In the genomic region with DNA sequence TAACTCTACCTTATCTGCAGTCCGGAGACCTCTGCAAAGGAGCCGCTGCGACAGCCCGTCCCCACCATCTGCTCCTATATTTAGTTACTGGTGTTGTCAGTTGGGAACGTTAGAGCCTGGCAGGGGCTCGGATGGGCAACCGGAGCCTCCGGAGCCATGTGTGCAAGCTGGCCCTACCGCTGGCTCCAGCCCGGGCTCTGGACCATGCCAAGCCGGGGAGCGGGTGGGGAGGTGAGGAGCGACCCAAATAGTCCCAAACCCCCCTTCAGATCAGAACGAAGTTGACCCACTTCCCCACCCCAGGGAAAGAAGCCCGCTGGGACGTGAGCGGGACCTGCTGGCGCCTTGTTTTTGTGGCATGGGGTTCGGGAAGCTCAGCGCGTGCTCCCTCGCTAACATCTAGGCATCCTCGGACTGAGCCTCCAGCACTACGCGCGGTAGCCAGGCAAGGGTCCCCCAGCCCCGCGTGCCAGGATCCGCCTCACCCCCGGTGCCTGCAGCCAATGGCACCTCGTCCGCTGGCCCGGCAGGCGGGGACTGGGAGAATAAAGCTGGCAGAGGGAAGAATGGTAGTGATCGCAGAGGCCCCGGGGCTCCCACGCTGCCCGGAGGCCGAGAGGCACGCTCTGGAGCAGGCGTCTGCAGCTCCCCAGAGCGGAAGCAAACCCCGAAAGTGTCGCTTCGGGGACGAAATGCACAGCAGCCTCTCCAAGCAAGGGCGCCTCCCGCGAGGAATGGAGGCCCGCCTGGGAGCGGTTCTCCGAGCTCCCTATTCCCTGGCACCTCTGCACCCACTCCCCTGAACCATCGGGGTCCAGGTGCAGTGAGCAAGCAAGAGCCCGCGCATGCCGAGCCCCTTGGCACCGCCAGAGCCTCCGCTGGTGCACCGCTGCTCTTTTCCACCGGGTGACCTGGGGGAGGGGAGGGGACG, we compare ENCODE assay signal across 8 cellular contexts. TPM values are rescaled to one million over a fixed set of nuclear protein-coding genes. Genes with fewer than 3 reads are reported as not detected.
A peak's percentile ranks its signal among the peaks of the same experiment; 100 is the strongest.
DNase-seq lines count a peak whose midpoint lies in the region; ATAC-seq, FAIRE-seq and TF ChIP-seq lines count a peak whose summit lies in the region.

No MANE protein-coding gene starts in this region.

- ATAC-seq in GM19467 (IDR thresholded peaks at IDR 0.05; ENCODE audit: unreplicated experiment), result peak; percentile 39
- ATAC-seq in HG03571 (IDR thresholded peaks at IDR 0.05; ENCODE audit: unreplicated experiment), result peak; percentile 25

- no peak for TF ChIP-seq CTCF in kidney (IDR thresholded peaks at IDR 0.05; ENCODE audit: borderline replicate concordance, extremely low read depth, insufficient read depth)

- H3K36me3 ChIP-seq in SK-N-MC (ENCODE audit: insufficient read depth, low read length), result no peaks in the 10 kb centered on the region
- no peaks in the 10 kb centered on the region for H3K36me3 ChIP-seq in kidney (ENCODE audit: control insufficient read depth in 1 of 2, insufficient read depth in 2 of 2, low read length in 2 of 2)

- H3K9me3 ChIP-seq in SK-N-MC (ENCODE audit: low read depth, low read length) (no peaks in the 10 kb centered on the region), kidney (ENCODE audit: control insufficient read depth in 1 of 2, low read length in 2 of 2) (peaks cover 0 to 8% of the 10 kb centered on the region in 2 donors)

- FAIRE-seq in kidney (lab: Jason Lieb, UNC), result no peak

- intact Hi-C loops in kidney (cut with DNase I), result no loop called here

- H3K9ac ChIP-seq in SK-N-MC (ENCODE audit: insufficient read length) (peak overlapping the region; percentile 70), kidney (ENCODE audit: low read length in 2 of 2) (peak overlapping the region; percentile 20 to 67)

- H3K4me3 ChIP-seq in SK-N-MC (peak overlapping the region; percentile 78), kidney (ENCODE audit: low read length in 2 of 2) (peak overlapping the region; percentile 64 to 82)

- H3K4me1 ChIP-seq in kidney (ENCODE audit: control insufficient read depth in 1 of 2, insufficient read depth in 1 of 2, low read depth in 1 of 2, low read length in 2 of 2), result peaks cover 0 to 5% of the 10 kb centered on the region in 2 donors

- DNase-seq in DMS 273 treated with DMSO at 0.1 percent for 48 hours (lab: John Stamatoyannopoulos, UW) (peak; percentile 88), SK-N-MC (ENCODE audit: low read depth, low spot score) (no peak), cerebellar cortex (ENCODE audit: low spot score) (peak; percentile 79), kidney (peak; percentile 81), COR-L47 (lab: John Stamatoyannopoulos, UW) (no peak)
- DNase-seq in stimulated activated CD4-positive, alpha-beta T cell treated with anti-CD3 and anti-CD28 coated beads, Interleukin-15, amount 100 ng/mL, for 24 hours, result peak; percentile 66

- H3K27ac ChIP-seq in SK-N-MC (no peak overlapping the region), kidney (ENCODE audit: low read depth in 2 of 2, low read length in 2 of 2) (no peak overlapping the region)

RNA-seq across cellular contexts. Expression of a gene that starts 0.7 kb away (rescaled TPM):
- total RNA-seq in kidney, result 6.0 TPM
- polyA plus RNA-seq in kidney (ENCODE audit: insufficient read depth, low read depth, low replicate concordance), result 6.3 TPM

RNA-seq across cellular contexts. Expression of a gene that starts 22.2 kb away (rescaled TPM):
- 66.6 TPM for total RNA-seq in kidney
- 35.8 TPM for polyA plus RNA-seq in kidney (ENCODE audit: insufficient read depth, low read depth, low replicate concordance)

RNA-seq across cellular contexts. Expression of a gene that starts 59.7 kb away (rescaled TPM):
- total RNA-seq in kidney, result not detected
- polyA plus RNA-seq in kidney (ENCODE audit: insufficient read depth, low read depth, low replicate concordance), result not detected

Comparison
In these comparisons a context has a peak if more than half of its experiments do, and no peak if none do; other contexts are left out.
1. DNase-seq: peak in DMS 273 treated with DMSO at 0.1 percent for 48 hours (single experiment), cerebellar cortex (single experiment), kidney (single experiment) and stimulated activated CD4-positive, alpha-beta T cell treated with anti-CD3 and anti-CD28 coated beads, Interleukin-15, amount 100 ng/mL, for 24 hours (single experiment); none in SK-N-MC (single experiment) and COR-L47 (single experiment).